ENCODE assay signal across 8 cellular contexts in genomic region chr2:98334439-98335078, GRCh38. TPM values are rescaled to one million over a fixed set of nuclear protein-coding genes. Genes with fewer than 3 reads are reported as not detected.
DNase-seq lines count a peak whose midpoint lies in the region; ATAC-seq and TF ChIP-seq lines count a peak whose summit lies in the region.

No MANE protein-coding gene starts in this region.

- no peak for TF ChIP-seq POLR2A in vagina (IDR thresholded peaks at IDR 0.05)

- intact Hi-C loops in vagina (cut with DNase I) = no loop called here
- intact Hi-C loops in right cardiac atrium (cut with DNase I) = no loop called here

- H3K9me3 ChIP-seq in HAP-1 (peaks cover 8% of the 10 kb centered on the region), vagina (no peaks in the 10 kb centered on the region), right cardiac atrium (ENCODE audit: control insufficient read depth, low read length) (no peaks in the 10 kb centered on the region)

- H3K4me1 ChIP-seq in HAP-1 (peaks cover 28% of the 10 kb centered on the region), vagina (no peaks in the 10 kb centered on the region), right cardiac atrium (ENCODE audit: control insufficient read depth, insufficient read depth, low read length) (no peaks in the 10 kb centered on the region)

- 30% methylated on average over 4 of the region's 4 CpGs for WGBS in right cardiac atrium

- H3K4me3 ChIP-seq in HAP-1 (no peak overlapping the region), vagina (no peak overlapping the region), right cardiac atrium (ENCODE audit: low read length) (no peak overlapping the region)

- no peak for TF ChIP-seq CTCF in vagina (IDR thresholded peaks at IDR 0.05)

- ATAC-seq in GM18519 (IDR thresholded peaks at IDR 0.05; ENCODE audit: low FRiP score, unreplicated experiment) (no peak), right cardiac atrium (no peak)

- in situ Hi-C loops in HAP-1 (cut with MboI; ENCODE audit: low sequenced_read_pairs) = no loop called here

- H3K27ac ChIP-seq in vagina = no peak overlapping the region
- no peak overlapping the region for H3K27ac ChIP-seq in right cardiac atrium (ENCODE audit: low read length)

- DNase-seq in HAP-1 (ENCODE audit: low spot score in 2 of 2) (peak; percentile 80 to 98), NCI-H69 (lab: John Stamatoyannopoulos, UW) (peak; percentile 94), fibroblast of gingiva (ENCODE audit: low read depth) (peak; percentile 85), putamen (ENCODE audit: low spot score) (peak; percentile 2), vagina (ENCODE audit: extremely low spot score in 2 of 2) (no peak), right cardiac atrium (no peak)
- no peak for DNase-seq in stimulated activated naive CD4-positive, alpha-beta T cell treated with Interleukin-2 at 50 U/mL for 16 hours (lab: John Stamatoyannopoulos, UW)

- H3K27me3 ChIP-seq in HAP-1 (ENCODE audit: low read depth) = no peaks in the 10 kb centered on the region
- no peaks in the 10 kb centered on the region for H3K27me3 ChIP-seq in vagina
- H3K27me3 ChIP-seq in right cardiac atrium (ENCODE audit: control insufficient read depth, insufficient read depth) = no peaks in the 10 kb centered on the region

- no peaks in the 10 kb centered on the region for H3K36me3 ChIP-seq in HAP-1 (replicated peaks)
- H3K36me3 ChIP-seq in vagina = no peaks in the 10 kb centered on the region

RNA-seq across cellular contexts. Expression of gene CNGA3, which starts 11.7 kb away (rescaled TPM):
- total RNA-seq in vagina = not detected
- not detected for total RNA-seq in right cardiac atrium
- not detected for polyA plus RNA-seq in right cardiac atrium

Comparison
In these comparisons a context has a peak if more than half of its experiments do, and no peak if none do; other contexts are left out.
1. DNase-seq: peak in HAP-1 (2 of 2), NCI-H69 (single experiment), fibroblast of gingiva (single experiment) and putamen (single experiment); none in vagina (0 of 2), right cardiac atrium (0 of 3) and stimulated activated naive CD4-positive, alpha-beta T cell treated with Interleukin-2 at 50 U/mL for 16 hours (single experiment).